In the genomic region with DNA sequence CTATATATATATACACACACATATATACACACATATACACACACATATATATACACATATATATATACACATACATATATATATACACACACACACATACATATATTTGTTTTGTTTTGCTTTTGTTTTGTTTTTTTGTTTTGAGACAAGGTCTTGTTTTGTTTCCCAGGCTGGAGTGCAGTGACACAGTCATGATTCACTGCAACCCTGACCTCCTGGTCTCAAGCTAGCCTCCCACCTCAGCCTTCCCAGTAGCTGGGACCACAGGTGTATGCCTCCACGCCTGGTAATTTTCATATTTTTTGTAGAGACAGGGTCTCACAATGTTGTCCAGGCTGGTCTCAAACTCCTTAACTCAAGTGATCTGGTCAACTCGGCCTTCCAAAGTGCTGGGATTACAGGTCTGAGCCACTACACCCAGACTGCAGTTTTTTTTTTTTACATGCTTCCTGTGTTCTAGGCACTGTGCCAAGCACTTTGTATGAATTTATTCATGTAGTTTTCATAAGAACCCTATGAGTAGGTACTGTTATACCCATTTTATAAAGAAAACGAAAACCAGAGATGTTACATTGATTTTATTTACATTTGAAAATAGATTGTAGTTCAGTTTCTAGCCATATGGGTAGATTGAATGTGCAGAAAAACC, we compare ENCODE assay signal across 19 cellular contexts.
DNase-seq lines count a peak whose midpoint lies in the region; ATAC-seq and TF ChIP-seq lines count a peak whose summit lies in the region.
"Had no signal": no experiment of that assay in that cellular context is flagged by ENCODE, and none has a peak within 500 bp of the region (broad histone marks: within the 10 kb centered on the region; RNA-seq: fewer than 3 reads in every experiment).

No MANE protein-coding gene starts in this region.

- H3K36me3 ChIP-seq in breast epithelium: no peaks in the 10 kb centered on the region
- H3K36me3 ChIP-seq: lower lobe of right lung, stomach, transverse colon had no signal

- H3K27ac Mint-ChIP-seq in MCF 10A (ENCODE audit: low read depth, unreplicated experiment): peak overlapping the region; percentile 49
- H3K27ac Mint-ChIP-seq in activated naive CD4-positive, alpha-beta T cell treated with anti-CD3 and anti-CD28 coated beads for 36 hours: no peak overlapping the region
- H3K27ac Mint-ChIP-seq: activated B cell treated with CpG ODN at 0.5 μM for 24 hours; activated CD8-positive, alpha-beta T cell treated with anti-CD3 and anti-CD28 coated beads, Interleukin-2, amount 10 ng/mL, durations not matched to agents 7 days and 5 days; activated T-cell treated with anti-CD3 and anti-CD28 coated beads, Interleukin-2, amount 50 U/mL, for 24 hours had no signal

- H3K4me1 Mint-ChIP-seq in MCF 10A (ENCODE audit: insufficient read depth, unreplicated experiment): peaks cover 7% of the 10 kb centered on the region
- H3K4me1 Mint-ChIP-seq in activated naive CD4-positive, alpha-beta T cell treated with anti-CD3 and anti-CD28 coated beads for 36 hours (ENCODE audit: low read depth): no peaks in the 10 kb centered on the region

- H3K36me3 Mint-ChIP-seq in MCF 10A (ENCODE audit: insufficient read depth, unreplicated experiment): no peaks in the 10 kb centered on the region
- no peaks in the 10 kb centered on the region for H3K36me3 Mint-ChIP-seq in activated naive CD4-positive, alpha-beta T cell treated with anti-CD3 and anti-CD28 coated beads for 36 hours (ENCODE audit: low read depth)

- CTCF ChIA-PET in MCF 10A (lab: Yijun Ruan, JAX): no interaction called here
- CTCF ChIA-PET in activated naive CD4-positive, alpha-beta T cell treated with anti-CD3 and anti-CD28 coated beads for 36 hours (lab: Charles Lee): interaction anchor here (0.6 kb wide), 1 partner anchor 44 kb away, joined by 8 read pairs; no protein-coding TSS in a partner anchor

- DNase-seq in MCF 10A (ENCODE audit: unreplicated experiment) (peak; percentile 51), breast epithelium (ENCODE audit: low spot score in 2 of 2) (no peak), NCI-H226 (peak; percentile 13), fibroblast of pulmonary artery (ENCODE audit: low read depth) (peak; percentile 80), SHP77 (lab: John Stamatoyannopoulos, UW) (no peak), NCI-H748 (lab: John Stamatoyannopoulos, UW; ENCODE audit: unreplicated experiment) (no peak)
- no peak for DNase-seq in activated naive CD4-positive, alpha-beta T cell treated with anti-CD3 and anti-CD28 coated beads for 36 hours
- DNase-seq: activated B cell treated with CpG ODN at 0.5 μM for 24 hours; activated CD8-positive, alpha-beta T cell treated with anti-CD3 and anti-CD28 coated beads, Interleukin-2, amount 10 ng/mL, durations not matched to agents 7 days and 5 days; activated naive CD4-positive, alpha-beta T cell treated with anti-CD3 and anti-CD28 coated beads, Interleukin-2, amount 50 U/mL, for 16 hours; activated T-cell treated with anti-CD3 and anti-CD28 coated beads, Interleukin-2, amount 50 U/mL, for 24 hours; hypothalamus; Kasumi-1; lower lobe of right lung; NCI-H510A treated with DMSO at 0.1 percent for 48 hours; stomach; T-helper 9 cell; transverse colon had no signal

- H3K4me3 ChIP-seq in breast epithelium (no peak overlapping the region), fibroblast of pulmonary artery (replicated peaks; ENCODE audit: low read depth, low read length) (no peak overlapping the region)
- H3K4me3 ChIP-seq: lower lobe of right lung, stomach, transverse colon had no signal

- BruUV-seq in MCF 10A (replicated peaks; lab: Mats Ljungman, UMichigan): no TSS peak

- intact Hi-C loops in MCF 10A (cut with micrococcal nuclease) (no loop called here), breast epithelium (cut with DNase I; ENCODE audit: low total_unique reads) (no loop called here)
- intact Hi-C loops in activated naive CD4-positive, alpha-beta T cell treated with anti-CD3 and anti-CD28 coated beads for 36 hours (cut with micrococcal nuclease): no loop called here

- H3K27me3 ChIP-seq in breast epithelium: no peaks in the 10 kb centered on the region
- H3K27me3 ChIP-seq: stomach, transverse colon had no signal

- H3K9me3 Mint-ChIP-seq in MCF 10A (ENCODE audit: unreplicated experiment): no peaks in the 10 kb centered on the region
- H3K9me3 Mint-ChIP-seq in activated naive CD4-positive, alpha-beta T cell treated with anti-CD3 and anti-CD28 coated beads for 36 hours: no peaks in the 10 kb centered on the region
- H3K9me3 Mint-ChIP-seq: activated B cell treated with CpG ODN at 0.5 μM for 24 hours; activated T-cell treated with anti-CD3 and anti-CD28 coated beads, Interleukin-2, amount 50 U/mL, for 24 hours had no signal

- no peaks in the 10 kb centered on the region for H3K27me3 Mint-ChIP-seq in MCF 10A (ENCODE audit: insufficient read depth, unreplicated experiment)
- no peaks in the 10 kb centered on the region for H3K27me3 Mint-ChIP-seq in activated naive CD4-positive, alpha-beta T cell treated with anti-CD3 and anti-CD28 coated beads for 36 hours (ENCODE audit: low read depth)
- H3K27me3 Mint-ChIP-seq: activated B cell treated with CpG ODN at 0.5 μM for 24 hours; activated T-cell treated with anti-CD3 and anti-CD28 coated beads, Interleukin-2, amount 50 U/mL, for 24 hours had no signal

- POLR2A ChIA-PET in MCF 10A (lab: Yijun Ruan, JAX): interaction anchor here (1.7 kb wide), 1 partner anchor 47 kb away, joined by 3 read pairs; no protein-coding TSS in a partner anchor

- no peak for TF ChIP-seq CTCF in MCF 10A (IDR thresholded peaks at IDR 0.05; ENCODE audit: unreplicated experiment)
- TF ChIP-seq CTCF in breast epithelium (IDR thresholded peaks at IDR 0.05): no peak
- TF ChIP-seq CTCF in fibroblast of pulmonary artery (IDR thresholded peaks at IDR 0.05; ENCODE audit: low read length, missing control alignments): no peak

- H3K4me1 ChIP-seq in breast epithelium: no peaks in the 10 kb centered on the region

- no peak overlapping the region for H3K4me3 Mint-ChIP-seq in MCF 10A (ENCODE audit: unreplicated experiment)
- no peak overlapping the region for H3K4me3 Mint-ChIP-seq in activated naive CD4-positive, alpha-beta T cell treated with anti-CD3 and anti-CD28 coated beads for 36 hours
- H3K4me3 Mint-ChIP-seq: activated B cell treated with CpG ODN at 0.5 μM for 24 hours; activated CD8-positive, alpha-beta T cell treated with anti-CD3 and anti-CD28 coated beads, Interleukin-2, amount 10 ng/mL, durations not matched to agents 7 days and 5 days; activated T-cell treated with anti-CD3 and anti-CD28 coated beads, Interleukin-2, amount 50 U/mL, for 24 hours had no signal

- H3K27ac ChIP-seq in breast epithelium: no peak overlapping the region
- H3K27ac ChIP-seq: lower lobe of right lung, stomach, transverse colon had no signal

- ATAC-seq in GM18868 (IDR thresholded peaks at IDR 0.05; ENCODE audit: unreplicated experiment): no peak
- ATAC-seq: activated CD8-positive, alpha-beta T cell treated with anti-CD3 and anti-CD28 coated beads, Interleukin-2, amount 10 ng/mL, durations not matched to agents 7 days and 5 days; lower lobe of right lung had no signal

- no peak for TF ChIP-seq POLR2A in breast epithelium (IDR thresholded peaks at IDR 0.05)

- H3K9me3 ChIP-seq in breast epithelium: no peaks in the 10 kb centered on the region
- H3K9me3 ChIP-seq: lower lobe of right lung, stomach, transverse colon had no signal

Comparison
In these comparisons a context has a peak if more than half of its experiments do, and no peak if none do; other contexts are left out.
1. DNase-seq: peak in MCF 10A (single experiment), NCI-H226 (single experiment) and fibroblast of pulmonary artery (single experiment); none in breast epithelium (0 of 2), activated naive CD4-positive, alpha-beta T cell treated with anti-CD3 and anti-CD28 coated beads for 36 hours (single experiment), SHP77 (0 of 2) and NCI-H748 (single experiment).